In the genomic region with DNA sequence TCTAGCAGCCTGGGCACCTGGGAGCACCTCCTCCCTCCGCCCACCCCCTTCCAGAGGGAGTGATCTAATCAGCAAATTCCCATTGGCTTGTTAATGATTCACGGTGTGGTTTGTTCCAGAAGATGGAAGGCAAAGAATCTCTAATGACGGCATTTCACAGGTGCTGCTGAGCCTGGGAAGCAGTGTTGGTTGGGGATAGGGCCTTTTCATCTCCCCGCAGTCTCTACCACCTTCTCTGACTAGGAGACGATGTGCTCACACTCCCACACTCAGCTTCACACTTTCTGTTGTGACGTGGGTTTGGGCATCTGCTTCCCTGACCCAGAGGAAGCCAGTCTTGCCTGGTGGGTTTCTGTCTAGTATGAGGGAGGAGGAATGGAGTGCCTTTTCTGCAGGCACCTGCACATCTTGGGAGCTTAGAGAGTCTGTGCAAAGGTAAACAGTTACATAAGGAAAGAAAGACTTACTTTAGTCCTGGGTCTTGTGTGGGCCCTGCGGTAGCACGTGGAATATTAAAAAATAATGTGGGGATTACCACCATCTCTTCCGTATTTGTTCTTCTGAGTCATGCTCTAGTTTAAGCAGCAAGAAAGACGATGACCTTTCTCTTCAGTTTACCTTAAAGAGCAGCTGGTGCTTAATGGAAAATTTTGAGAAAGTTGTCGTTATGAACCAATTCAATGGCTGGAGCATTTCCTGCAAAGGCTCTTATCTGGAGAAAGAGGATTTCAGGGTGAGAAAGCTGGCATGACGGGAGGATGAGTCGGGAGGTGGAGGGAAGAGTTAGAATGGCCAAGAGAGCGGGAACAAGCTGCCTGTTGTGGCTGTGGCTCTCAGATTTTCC, we compare ENCODE assay signal across 11 cellular contexts.
DNase-seq lines count a peak whose midpoint lies in the region; ATAC-seq and TF ChIP-seq lines count a peak whose summit lies in the region.
"Had no signal": no experiment of that assay in that cellular context is flagged by ENCODE, and none has a peak within 500 bp of the region (broad histone marks: within the 10 kb centered on the region; RNA-seq: fewer than 3 reads in every experiment).

No MANE protein-coding gene starts in this region.

- no peaks in the 10 kb centered on the region for H3K79me2 ChIP-seq in GM23338 (replicated peaks; ENCODE audit: insufficient read depth)

- no peaks in the 10 kb centered on the region; the same call in 2 of the 3 replicates for H3K9me3 Mint-ChIP-seq in GM23338
- H3K9me3 Mint-ChIP-seq in activated CD4-positive, alpha-beta T cell treated with anti-CD3 and anti-CD28 coated beads, Interleukin-2, amount 10 ng/mL, durations not matched to agents 24 days and 14 days, result no peaks in the 10 kb centered on the region

- H3K4me3 ChIP-seq in GM23338, result no peak overlapping the region
- H3K4me3 ChIP-seq in WERI-Rb-1 (ENCODE audit: low read depth, low read length), result no peak overlapping the region

- CTCF ChIA-PET in GM10248 (lab: Yijun Ruan, JAX), result interaction anchor here (1.8 kb wide), 1 partner anchor 8 kb away, joined by 5 read pairs; no protein-coding TSS in a partner anchor

- H3F3A ChIP-seq in GM23338 (replicated peaks; ENCODE audit: low read depth), result no peaks in the 10 kb centered on the region

- no peaks in the 10 kb centered on the region for H3K36me3 ChIP-seq in GM23338 (ENCODE audit: insufficient read depth)
- no peaks in the 10 kb centered on the region for H3K36me3 ChIP-seq in WERI-Rb-1

- H3K4me1 Mint-ChIP-seq in GM23338, result peaks cover 15% of the 10 kb centered on the region
- H3K4me1 Mint-ChIP-seq in activated CD4-positive, alpha-beta T cell treated with anti-CD3 and anti-CD28 coated beads, Interleukin-2, amount 10 ng/mL, durations not matched to agents 24 days and 14 days, result no peaks in the 10 kb centered on the region

- peak overlapping the region; percentile 91 for H2AFZ ChIP-seq in GM23338

- peak; percentile 52 for DNase-seq in A172 (ENCODE audit: low spot score)
- no peak for DNase-seq in GM23338 (ENCODE audit: low spot score)
- DNase-seq in WERI-Rb-1, result peak; percentile 41
- peak; percentile 97 for DNase-seq in kidney glomerular epithelial cell (lab: John Stamatoyannopoulos, UW)
- DNase-seq in activated CD4-positive, alpha-beta T cell treated with anti-CD3 and anti-CD28 coated beads, Interleukin-2, amount 10 ng/mL, durations not matched to agents 24 days and 14 days, result no peak
- DNase-seq in GM10248 (ENCODE audit: extremely low spot score), result no peak
- no peak for DNase-seq in D341Med (ENCODE audit: low spot score)
- DNase-seq: NCI-H1092 treated with DMSO at 0.1 percent for 48 hours; stimulated activated CD4-positive, alpha-beta T cell treated with anti-CD3 and anti-CD28 coated beads, Interleukin-1b, Interleukin-23, amount 100 ng/mL, for 48 hours had no signal

- H3K27me3 ChIP-seq in GM23338 (ENCODE audit: insufficient read depth) (no peaks in the 10 kb centered on the region), WERI-Rb-1 (ENCODE audit: insufficient read depth, low read depth, severe bottlenecking) (no peaks in the 10 kb centered on the region)

- no peak overlapping the region for H3K4me2 ChIP-seq in GM23338

- no peak overlapping the region for H3K4me3 Mint-ChIP-seq in GM23338
- no peak overlapping the region for H3K4me3 Mint-ChIP-seq in activated CD4-positive, alpha-beta T cell treated with anti-CD3 and anti-CD28 coated beads, Interleukin-2, amount 10 ng/mL, durations not matched to agents 24 days and 14 days
- H3K4me3 Mint-ChIP-seq: B cell had no signal

- POLR2A ChIA-PET in GM10248 (lab: Yijun Ruan, JAX), result no interaction called here

- intact Hi-C loops in activated CD4-positive, alpha-beta T cell treated with anti-CD3 and anti-CD28 coated beads, Interleukin-2, amount 10 ng/mL, durations not matched to agents 24 days and 14 days (cut with micrococcal nuclease), result no loop called here

- H3K36me3 Mint-ChIP-seq in GM23338 (ENCODE audit: low read depth), result no peaks in the 10 kb centered on the region
- H3K36me3 Mint-ChIP-seq in activated CD4-positive, alpha-beta T cell treated with anti-CD3 and anti-CD28 coated beads, Interleukin-2, amount 10 ng/mL, durations not matched to agents 24 days and 14 days (ENCODE audit: low read depth), result no peaks in the 10 kb centered on the region

- H3K9me3 ChIP-seq in WERI-Rb-1 (ENCODE audit: severe bottlenecking), result no peaks in the 10 kb centered on the region

- H3K27ac Mint-ChIP-seq in GM23338, result no peak overlapping the region; the same call in 1 of the 2 replicates
- H3K27ac Mint-ChIP-seq in activated CD4-positive, alpha-beta T cell treated with anti-CD3 and anti-CD28 coated beads, Interleukin-2, amount 10 ng/mL, durations not matched to agents 24 days and 14 days, result no peak overlapping the region
- H3K27ac Mint-ChIP-seq: B cell had no signal

- 0 out of 2 replicates have a peak, but pooled peaks cover 7% of the 10 kb centered on the region for H3K4me1 ChIP-seq in GM23338 (ENCODE audit: insufficient read depth)

- H3K27me3 Mint-ChIP-seq in GM23338 (ENCODE audit: insufficient read depth, low read depth, poor library complexity), result no peaks in the 10 kb centered on the region
- no peaks in the 10 kb centered on the region for H3K27me3 Mint-ChIP-seq in activated CD4-positive, alpha-beta T cell treated with anti-CD3 and anti-CD28 coated beads, Interleukin-2, amount 10 ng/mL, durations not matched to agents 24 days and 14 days

- no peak overlapping the region for H3K27ac ChIP-seq in GM23338 (ENCODE audit: low read depth)
- H3K27ac ChIP-seq in WERI-Rb-1, result no peak overlapping the region

- no peaks in the 10 kb centered on the region for H4K20me1 ChIP-seq in GM23338 (replicated peaks; ENCODE audit: insufficient read depth)

- ATAC-seq in GM23338 (no peak; the same call in 2 of the 3 replicates), GM21367 (IDR thresholded peaks at IDR 0.05; ENCODE audit: unreplicated experiment) (no peak)

- TF ChIP-seq CTCF in GM23338 (conservative IDR thresholded peaks at IDR 0.05; ENCODE audit: low read depth in 2 of 2), result no peak
- TF ChIP-seq CTCF in WERI-Rb-1 (IDR thresholded peaks at IDR 0.05; ENCODE audit: low read depth, low read length), result no peak
- TF ChIP-seq CTCF in GM10248 (IDR thresholded peaks at IDR 0.05; ENCODE audit: control extremely low read depth, extremely low read depth, low read depth, missing control alignments), result no peak

- peaks cover 16% of the 10 kb centered on the region; the same call in 1 of the 2 replicates for H3K9me2 ChIP-seq in GM23338 (ENCODE audit: insufficient read depth)

TF ChIP-seq in GM23338, 12 proteins besides CTCF, POLR2A, EP300 and RAD21 (continues in another document):
- no peak for TF ChIP-seq EZH2 (IDR thresholded peaks at IDR 0.05; ENCODE audit: low read depth, unreplicated experiment)
- TF ChIP-seq, protein P1, sequence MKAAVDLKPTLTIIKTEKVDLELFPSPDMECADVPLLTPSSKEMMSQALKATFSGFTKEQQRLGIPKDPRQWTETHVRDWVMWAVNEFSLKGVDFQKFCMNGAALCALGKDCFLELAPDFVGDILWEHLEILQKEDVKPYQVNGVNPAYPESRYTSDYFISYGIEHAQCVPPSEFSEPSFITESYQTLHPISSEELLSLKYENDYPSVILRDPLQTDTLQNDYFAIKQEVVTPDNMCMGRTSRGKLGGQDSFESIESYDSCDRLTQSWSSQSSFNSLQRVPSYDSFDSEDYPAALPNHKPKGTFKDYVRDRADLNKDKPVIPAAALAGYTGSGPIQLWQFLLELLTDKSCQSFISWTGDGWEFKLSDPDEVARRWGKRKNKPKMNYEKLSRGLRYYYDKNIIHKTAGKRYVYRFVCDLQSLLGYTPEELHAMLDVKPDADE (IDR thresholded peaks at IDR 0.05), result no peak
- TF ChIP-seq NANOG (IDR thresholded peaks at IDR 0.05; ENCODE audit: borderline replicate concordance), result no peak
- TF ChIP-seq STAT1 (IDR thresholded peaks at IDR 0.05; ENCODE audit: unreplicated experiment), result no peak
- TF ChIP-seq EZH2phosphoT487 (IDR thresholded peaks at IDR 0.05; ENCODE audit: unreplicated experiment), result no peak
- no peak for TF ChIP-seq ZNF331 (CRISPR knock-in tag; IDR thresholded peaks at IDR 0.05; ENCODE audit: low read depth)
- no peak for TF ChIP-seq ZNF114 (CRISPR knock-in tag; IDR thresholded peaks at IDR 0.05)
- no peak for TF ChIP-seq POLR2AphosphoS5 (IDR thresholded peaks at IDR 0.05; ENCODE audit: low read depth)

Comparison
In these comparisons a context has a peak if more than half of its experiments do, and no peak if none do; other contexts are left out.
1. DNase-seq: peak in A172 (single experiment), WERI-Rb-1 (single experiment) and kidney glomerular epithelial cell (single experiment); none in GM23338 (single experiment), activated CD4-positive, alpha-beta T cell treated with anti-CD3 and anti-CD28 coated beads, Interleukin-2, amount 10 ng/mL, durations not matched to agents 24 days and 14 days (single experiment), GM10248 (single experiment) and D341Med (single experiment).